In genomic region chr2:231643494-231643888, GRCh38 we compare ENCODE assay signal across 11 cellular contexts. TPM values are rescaled to one million over a fixed set of nuclear protein-coding genes. Genes with fewer than 3 reads are reported as not detected.
DNase-seq lines count a peak whose midpoint lies in the region; ATAC-seq, FAIRE-seq and TF ChIP-seq lines count a peak whose summit lies in the region.
"Had no signal": no experiment of that assay in that cellular context is flagged by ENCODE, and none has a peak within 500 bp of the region (broad histone marks: within the 10 kb centered on the region; RNA-seq: fewer than 3 reads in every experiment).

No MANE protein-coding gene starts in this region.

- H3K9me3 ChIP-seq in OCI-LY1 (ENCODE audit: low read length): no peaks in the 10 kb centered on the region
- H3K9me3 ChIP-seq in GM12878 (replicated peaks; ENCODE audit: control insufficient read depth, insufficient read depth, low read length): no peaks in the 10 kb centered on the region
- no peaks in the 10 kb centered on the region for H3K9me3 ChIP-seq in lower lobe of right lung
- no peaks in the 10 kb centered on the region for H3K9me3 ChIP-seq in thoracic aorta
- H3K9me3 ChIP-seq: mucosa of descending colon had no signal

- no peak for TF ChIP-seq EP300 in GM12878 (IDR thresholded peaks at IDR 0.05; ENCODE audit: borderline replicate concordance in 1 of 2, control insufficient read depth in 1 of 2, low read depth in 2 of 2, low read length in 2 of 2)

- TF ChIP-seq CTCF in OCI-LY1 (IDR thresholded peaks at IDR 0.05; ENCODE audit: low read length) (no peak), GM12878 (IDR thresholded peaks at IDR 0.05 in 2 of 3, conservative IDR thresholded peaks at IDR 0.05 in 1 of 3; ENCODE audit: control insufficient read depth in 2 of 3, extremely low read depth in 1 of 3, insufficient read depth in 1 of 3, low read depth in 3 of 3, low read length in 3 of 3) (no peak), lower lobe of right lung (IDR thresholded peaks at IDR 0.05) (no peak), thoracic aorta (IDR thresholded peaks at IDR 0.05) (no peak)

- intact Hi-C loops in GM12878 (cut with micrococcal nuclease; ENCODE audit: unreplicated experiment) (loop anchor here (2.0 kb wide), 1 partner anchor 29 kb away; no protein-coding TSS in a partner anchor), lower lobe of right lung (cut with DNase I) (no loop called here)

- POLR2A ChIA-PET in GM12878 (lab: Charles Lee): interaction anchor here (1.0 to 3.0 kb wide), 5 partner anchors 22 to 64 kb away, joined by 3 to 13 read pairs (median 4); no protein-coding TSS in a partner anchor

- no peaks in the 10 kb centered on the region for H3F3A ChIP-seq in OCI-LY1 (ENCODE audit: insufficient read depth, low read length)

- H3K27ac ChIP-seq in OCI-LY1 (ENCODE audit: low read depth, low read length, poor library complexity, severe bottlenecking) (peak overlapping the region; percentile 44), GM12878 (ENCODE audit: control insufficient read depth, insufficient read depth) (no peak overlapping the region), lower lobe of right lung (peak overlapping the region; percentile 84), thoracic aorta (peak overlapping the region; percentile 99)
- H3K27ac ChIP-seq: WERI-Rb-1 had no signal

- H2AFZ ChIP-seq in OCI-LY1 (ENCODE audit: low read length) (no peak overlapping the region), GM12878 (ENCODE audit: control insufficient read depth, low read depth, low read length) (peak overlapping the region; percentile 91)

- no peaks in the 10 kb centered on the region for H3K9me2 ChIP-seq in OCI-LY1 (ENCODE audit: low read depth, low read length)

- H3K4me3 ChIP-seq in OCI-LY1 (ENCODE audit: low read depth, low read length, poor library complexity, severe bottlenecking) (no peak overlapping the region), GM12878 (peak overlapping the region; percentile 63; the same call in 1 of the 2 replicates), lower lobe of right lung (peak overlapping the region; percentile 34), thoracic aorta (peak overlapping the region; percentile 65)
- H3K4me3 ChIP-seq: mucosa of descending colon had no signal

- FAIRE-seq in GM12878 (lab: Jason Lieb, UNC): no peak

- WGBS in GM12878 (ENCODE audit: insufficient coverage, insufficient replicate concordance, low lambda C conversion rate, missing lambda C conversion rate): 79% methylated on average over 8 of the region's 8 CpGs

- in situ Hi-C loops in GM12878 (cut with MboI): no loop called here

- TF ChIP-seq RAD21 in GM12878 (IDR thresholded peaks at IDR 0.05; ENCODE audit: insufficient read depth, low read depth, low read length): no peak

- no peaks in the 10 kb centered on the region for H3K79me2 ChIP-seq in OCI-LY1 (ENCODE audit: insufficient read depth, low read length)
- H3K79me2 ChIP-seq in GM12878 (ENCODE audit: control insufficient read depth, insufficient read depth, low read length): no peaks in the 10 kb centered on the region

- TF ChIP-seq POLR2A in GM12878 (IDR thresholded peaks at IDR 0.05; ENCODE audit: low read depth, low read length): no peak

- H3K9ac ChIP-seq in OCI-LY1 (ENCODE audit: low read length) (no peak overlapping the region; the same call in 1 of the 2 replicates), GM12878 (ENCODE audit: control insufficient read depth, insufficient read depth, low read length) (no peak overlapping the region)

- SMC1A ChIA-PET in GM12878 (lab: Charles Lee; ENCODE audit: uncharacterized antibody, unreplicated experiment): interaction anchor here (1.0 to 2.0 kb wide), 2 partner anchors 18 to 32 kb away, joined by 3 to 9 read pairs; no protein-coding TSS in a partner anchor

- H3K27me3 ChIP-seq in OCI-LY1 (ENCODE audit: insufficient read depth, low read length): no peaks in the 10 kb centered on the region
- H3K27me3 ChIP-seq in GM12878 (replicated peaks in 1 of 2; ENCODE audit: control insufficient read depth in 2 of 2, insufficient read depth in 2 of 2, low read length in 1 of 2): no peaks in the 10 kb centered on the region
- no peaks in the 10 kb centered on the region for H3K27me3 ChIP-seq in lower lobe of right lung (ENCODE audit: low read depth)
- no peaks in the 10 kb centered on the region for H3K27me3 ChIP-seq in thoracic aorta (replicated peaks; ENCODE audit: insufficient read depth)

- DNase-seq in GM12878 (ENCODE audit: low read depth, low spot score) (no peak), lower lobe of right lung (no peak), thoracic aorta (ENCODE audit: low spot score) (no peak), epidermal melanocyte (ENCODE audit: insufficient read length, low spot score) (no peak)
- DNase-seq in stimulated activated CD4-positive, alpha-beta T cell treated with anti-CD3 and anti-CD28 coated beads, Interleukin-4, amount 100 ng/mL, for 4 hours: no peak
- DNase-seq: activated naive CD4-positive, alpha-beta T cell treated with anti-CD3 and anti-CD28 coated beads, Interleukin-2, amount 10 ng/mL, durations not matched to agents 7 days and 5 days; NK-92 treated with Interleukin-12 subunit alpha and Interleukin-12 subunit beta, amount 100 ng/mL, for 24 hours; WERI-Rb-1 had no signal

- H3K4me1 ChIP-seq in OCI-LY1 (ENCODE audit: insufficient read depth, low read length, severe bottlenecking) (peaks cover 18% of the 10 kb centered on the region), GM12878 (ENCODE audit: control insufficient read depth, insufficient read depth, low read length) (peaks cover 14% of the 10 kb centered on the region), lower lobe of right lung (peaks cover 46% of the 10 kb centered on the region), thoracic aorta (ENCODE audit: control insufficient read depth in 1 of 2, low read depth in 2 of 2) (peaks cover 29 to 45% of the 10 kb centered on the region in 2 donors)

- no peaks in the 10 kb centered on the region for H3K36me3 ChIP-seq in OCI-LY1 (ENCODE audit: insufficient read depth, low read length)
- H3K36me3 ChIP-seq in GM12878 (ENCODE audit: control insufficient read depth in 2 of 2, insufficient read depth in 2 of 2, low read length in 1 of 2): no peaks in the 10 kb centered on the region
- H3K36me3 ChIP-seq in lower lobe of right lung: no peaks in the 10 kb centered on the region
- H3K36me3 ChIP-seq in thoracic aorta: no peaks in the 10 kb centered on the region
- H3K36me3 ChIP-seq: WERI-Rb-1 had no signal

- no TSS peak for BruUV-seq in GM12878 (replicated peaks; lab: Mats Ljungman, UMichigan)

- CTCF ChIA-PET in GM12878 (lab: Yijun Ruan, JAX): interaction anchor here (1.2 to 12.0 kb wide), 4 partner anchors 31 to 77 kb away, joined by 3 to 262 read pairs (median 14); no protein-coding TSS in a partner anchor

- peak overlapping the region; percentile 55; the same call in 1 of the 2 replicates for H3K4me2 ChIP-seq in OCI-LY1 (ENCODE audit: low read length)
- H3K4me2 ChIP-seq in GM12878 (ENCODE audit: control insufficient read depth, insufficient read depth): peak overlapping the region; percentile 97

- no peaks in the 10 kb centered on the region for H4K20me1 ChIP-seq in OCI-LY1 (ENCODE audit: insufficient read depth, low read length)
- H4K20me1 ChIP-seq in GM12878 (ENCODE audit: control insufficient read depth, insufficient read depth): no peaks in the 10 kb centered on the region

- RAD21 ChIA-PET in GM12878 (lab: Charles Lee; ENCODE audit: unreplicated experiment): interaction anchor here (1.5 kb wide), 1 partner anchor 33 kb away, joined by 3 read pairs; no protein-coding TSS in a partner anchor

- ATAC-seq in GM12878 (no peak), lower lobe of right lung (no peak), thoracic aorta (ENCODE audit: insufficient number of reproducible peaks, low FRiP score, low read depth) (no peak), HG03439 (IDR thresholded peaks at IDR 0.05; ENCODE audit: unreplicated experiment) (no peak)

TF ChIP-seq in GM12878, 131 proteins besides CTCF, POLR2A, EP300 and RAD21 (continues in another document):
- no peak for TF ChIP-seq SKIL (IDR thresholded peaks at IDR 0.05; ENCODE audit: low read depth, poor library complexity, severe bottlenecking)
- TF ChIP-seq CBX3 (IDR thresholded peaks at IDR 0.05; ENCODE audit: borderline replicate concordance, low read depth): no peak

RNA-seq across cellular contexts. Expression of gene TEX44, which starts 50.8 kb away (rescaled TPM):
- not detected in 2 replicates for total RNA-seq in GM12878 (2013; cell fraction: nucleolus; rRNA removed)
- total RNA-seq in GM12878 (2014; rRNA removed): not detected in 2 replicates
- not detected in 2 replicates for total RNA-seq in GM12878 (2014; rRNA removed; fragmentation: Illumina TruSeq; extraction: Trizol)
- total RNA-seq in GM12878 (2021): not detected in 2 replicates
- not detected for polyA plus RNA-seq in GM12878 (2011; ENCODE audit: low read depth)
- not detected in 2 replicates for polyA plus RNA-seq in GM12878 (2011; rRNA removed)
- not detected in 2 replicates for polyA plus RNA-seq in GM12878 (2011; cell fraction: cytosol; rRNA removed)
- not detected in 2 replicates for polyA plus RNA-seq in GM12878 (2011; cell fraction: nucleus; rRNA removed)
- 0.11 TPM in 1 of 2 replicates, not detected in the other for polyA plus RNA-seq in GM12878 (2012)
- not detected in 2 replicates for polyA plus RNA-seq in GM12878 (2014; fragmentation: Illumina TruSeq; extraction: Trizol)
- not detected for polyA plus RNA-seq in GM12878 (2014; fragmentation: Nextera tagmentation; extraction: Ambion mirVana)
- not detected in 2 replicates for polyA plus RNA-seq in GM12878 (2014; rRNA removed)
- polyA plus RNA-seq in GM12878 (2016; fragmentation: Nextera tagmentation; extraction: Ambion mirVana): not detected
- polyA minus RNA-seq in GM12878 (2011; rRNA and poly(A)+ RNA removed): not detected in 2 replicates
- not detected in 2 replicates for polyA minus RNA-seq in GM12878 (2011; cell fraction: cytosol; rRNA and poly(A)+ RNA removed)
- not detected in 2 replicates for polyA minus RNA-seq in GM12878 (2011; cell fraction: nucleus; rRNA and poly(A)+ RNA removed)
- total RNA-seq in lower lobe of right lung: not detected
- total RNA-seq in thoracic aorta: not detected
- total RNA-seq: mucosa of descending colon had no signal
